ENCODE assay signal across 8 cellular contexts in genomic region chr21:33412439-33412831, GRCh38. TPM values are rescaled to one million over a fixed set of nuclear protein-coding genes. Genes with fewer than 3 reads are reported as not detected.
DNase-seq lines count a peak whose midpoint lies in the region; ATAC-seq, FAIRE-seq and TF ChIP-seq lines count a peak whose summit lies in the region.
"Not testable (repeated sequence)": the region's sequence is repeated elsewhere in the genome, so short reads cannot be mapped to it uniquely, and the experiment has no call there.

No MANE protein-coding gene starts in this region.

- H3K9me1 ChIP-seq in keratinocyte (ENCODE audit: control insufficient read depth, extremely low read depth, insufficient read depth, low read length): not testable (repeated sequence)

- peaks cover 52% of the 10 kb centered on the region for H3K4me1 ChIP-seq in Caco-2
- H3K4me1 ChIP-seq in colonic mucosa: peaks cover 21% of the 10 kb centered on the region
- peaks cover 14% of the 10 kb centered on the region for H3K4me1 ChIP-seq in keratinocyte (ENCODE audit: control insufficient read depth, extremely low read depth, insufficient read depth, low read length)
- H3K4me1 ChIP-seq in pancreas: peaks cover 0 to 20% (median 17%) of the 10 kb centered on the region in 3 donors
- peaks cover 5 to 67% (median 33%) of the 10 kb centered on the region in 5 donors for H3K4me1 ChIP-seq in subcutaneous abdominal adipose tissue (ENCODE audit: control insufficient read depth in 5 of 5, insufficient read depth in 5 of 5, low read length in 5 of 5)

- H3K4me1 Mint-ChIP-seq in Caco-2 (ENCODE audit: low read depth, unreplicated experiment) (peaks cover 38% of the 10 kb centered on the region), mesothelial cell of epicardium (peaks cover 34% of the 10 kb centered on the region)

- CTCF ChIA-PET in Caco-2 (lab: Charles Lee): interaction anchor here (0.6 to 3.1 kb wide), 8 partner anchors 18 to 216 kb away, joined by 3 to 32 read pairs (median 6); partner anchors contain the start of gene TMEM50B

- POLR2A ChIA-PET in Caco-2 (lab: Charles Lee): interaction anchor here (0.7 to 2.1 kb wide), 4 partner anchors 9 to 192 kb away, joined by 3 to 20 read pairs (median 6); partner anchors contain the start of genes IFNGR2 and TMEM50B

- H3K4me3 ChIP-seq in Caco-2 (ENCODE audit: low read depth, low read length); colonic mucosa; keratinocyte (ENCODE audit: control insufficient read depth in 2 of 3, extremely low read depth in 1 of 3, insufficient read depth in 2 of 3, low read depth in 1 of 3, low read length in 3 of 3); pancreas; subcutaneous abdominal adipose tissue (ENCODE audit: low read depth in 1 of 5, low read length in 5 of 5): not testable (repeated sequence)

- not testable (repeated sequence) for H4K20me1 ChIP-seq in keratinocyte (ENCODE audit: control insufficient read depth, extremely low read depth, insufficient read depth, low read length)

- not testable (repeated sequence) for BruUV-seq in Caco-2 (replicated peaks; lab: Mats Ljungman, UMichigan)

- H2AFZ ChIP-seq in keratinocyte (ENCODE audit: control insufficient read depth, low read length): not testable (repeated sequence)

- intact Hi-C loops in Caco-2 (cut with micrococcal nuclease; ENCODE audit: unreplicated experiment); colonic mucosa (cut with DNase I); pancreas (cut with DNase I): not testable (repeated sequence)

- not testable (repeated sequence) for ATAC-seq in pancreas

- H3K79me2 ChIP-seq in keratinocyte (ENCODE audit: control insufficient read depth, insufficient read depth, low read length): peaks cover 84% of the 10 kb centered on the region

- H3K9ac ChIP-seq in colonic mucosa (ENCODE audit: low read depth in 2 of 2, low read length in 2 of 2): peak overlapping the region in 1 of 2 donors; percentile 42
- H3K9ac ChIP-seq in keratinocyte (ENCODE audit: control insufficient read depth, extremely low read depth, insufficient read depth, low read length); subcutaneous abdominal adipose tissue (ENCODE audit: low read length in 5 of 5): not testable (repeated sequence)

- H3K9me3 Mint-ChIP-seq in Caco-2 (ENCODE audit: unreplicated experiment); mesothelial cell of epicardium: not testable (repeated sequence)

- H3K27ac ChIP-seq in 22Rv1: peak overlapping the region; percentile 95
- H3K27ac ChIP-seq in VCaP: peak overlapping the region; percentile 92
- H3K27ac ChIP-seq in colonic mucosa: peak overlapping the region; percentile 29
- peak overlapping the region; percentile 97 for H3K27ac ChIP-seq in keratinocyte (ENCODE audit: control insufficient read depth, insufficient read depth, low read length)
- peak overlapping the region in 3 of 4 donors; percentile 7 to 66 (median 57) for H3K27ac ChIP-seq in pancreas
- peak overlapping the region; percentile 46 for H3K27ac ChIP-seq in subcutaneous abdominal adipose tissue (ENCODE audit: low read depth, low read length)

- H3K27ac Mint-ChIP-seq in Caco-2 (ENCODE audit: unreplicated experiment): peak overlapping the region; percentile 93
- peak overlapping the region; percentile 91 for H3K27ac Mint-ChIP-seq in mesothelial cell of epicardium

- 75 to 76% methylated on average over 12 of the region's 12 CpGs for WGBS in pancreas, 2 donors

- H3K27me3 Mint-ChIP-seq in Caco-2 (ENCODE audit: insufficient read depth, unreplicated experiment); mesothelial cell of epicardium (ENCODE audit: low read depth): not testable (repeated sequence)

- H3K4me3 Mint-ChIP-seq in Caco-2 (ENCODE audit: unreplicated experiment): peak overlapping the region; percentile 64
- not testable (repeated sequence) for H3K4me3 Mint-ChIP-seq in mesothelial cell of epicardium

- not testable (repeated sequence) for DNase-seq in Caco-2; colonic mucosa; keratinocyte (ENCODE audit: low read depth, low spot score); mesothelial cell of epicardium (ENCODE audit: low spot score in 2 of 2, unreplicated experiment in 2 of 2); pancreas

- not testable (repeated sequence) for H3K27me3 ChIP-seq in Caco-2 (replicated peaks; ENCODE audit: control insufficient read depth, insufficient read depth, low read length); colonic mucosa; keratinocyte (ENCODE audit: control insufficient read depth, extremely low read depth, insufficient read depth, low read length); pancreas; subcutaneous abdominal adipose tissue (ENCODE audit: control insufficient read depth in 5 of 5, insufficient read depth in 4 of 5, low read length in 5 of 5)

- peaks cover 66% of the 10 kb centered on the region for H3K36me3 Mint-ChIP-seq in Caco-2 (ENCODE audit: insufficient read depth, unreplicated experiment)
- H3K36me3 Mint-ChIP-seq in mesothelial cell of epicardium: peaks cover 18% of the 10 kb centered on the region

- H3K4me2 ChIP-seq in keratinocyte (ENCODE audit: control insufficient read depth, extremely low read depth, insufficient read depth, low read depth, low read length): not testable (repeated sequence)

- dilution Hi-C loops in keratinocyte (cut with MboI; ENCODE audit: extremely low pct_ligation_motif_present, low sequenced_read_pairs): loop anchor here (10.0 kb wide), 1 partner anchor 58 kb away; no protein-coding TSS in a partner anchor

- not testable (repeated sequence) for FAIRE-seq in keratinocyte (lab: Jason Lieb, UNC); pancreas (lab: Jason Lieb, UNC)

- not testable (repeated sequence) for TF ChIP-seq CTCF in 22Rv1 (IDR thresholded peaks at IDR 0.05); Caco-2 (IDR thresholded peaks at IDR 0.05; ENCODE audit: insufficient read depth in 1 of 2, low read depth in 1 of 2, low read length in 1 of 2, severe bottlenecking in 1 of 2, unreplicated experiment in 1 of 2); VCaP (conservative IDR thresholded peaks at IDR 0.05); colonic mucosa (IDR thresholded peaks at IDR 0.05); keratinocyte (optimal IDR thresholded peaks at IDR 0.05 in 1 of 3, IDR thresholded peaks at IDR 0.05 in 1 of 3, conservative IDR thresholded peaks at IDR 0.05 in 1 of 3; ENCODE audit: extremely low read depth in 1 of 3, insufficient read depth in 2 of 3, low read length in 3 of 3); mesothelial cell of epicardium (IDR thresholded peaks at IDR 0.05; ENCODE audit: unreplicated experiment); pancreas (IDR thresholded peaks at IDR 0.05)

- not testable (repeated sequence) for H3K9me3 ChIP-seq in Caco-2; colonic mucosa; keratinocyte (ENCODE audit: control insufficient read depth, low read depth, low read length); pancreas; subcutaneous abdominal adipose tissue (ENCODE audit: control insufficient read depth in 5 of 5, low read length in 5 of 5)

- H3K36me3 ChIP-seq in Caco-2 (ENCODE audit: control insufficient read depth, insufficient read depth, low read length); colonic mucosa; pancreas: not testable (repeated sequence)
- H3K36me3 ChIP-seq in keratinocyte (ENCODE audit: control insufficient read depth in 2 of 2, extremely low read depth in 1 of 2, insufficient read depth in 2 of 2, low read length in 2 of 2): peaks cover 13 to 44% of the 10 kb centered on the region in 2 experiments
- H3K36me3 ChIP-seq in subcutaneous abdominal adipose tissue (ENCODE audit: control insufficient read depth in 5 of 5, insufficient read depth in 5 of 5, low read length in 5 of 5): peaks cover 9 to 52% (median 35%) of the 10 kb centered on the region in 5 donors

RNA-seq across cellular contexts. Expression of gene IFNGR2, which starts 9.2 kb away (rescaled TPM):
- total RNA-seq in Caco-2 (2022) (47.0 and 56.9 TPM in 2 replicates), colonic mucosa (100 to 1,000 TPM in 1 of 2 donors, 10 to 100 TPM in 1; 53.7 to 128 TPM), mesothelial cell of epicardium (57.9 to 63.4 TPM (median 59.6 TPM) in 3 replicates), pancreas (10 to 100 TPM; 10.1 to 56.5 (median 15.2) TPM)
- polyA plus RNA-seq in keratinocyte (89.5 to 102 TPM (median 94.3 TPM) in 3 replicates), pancreas (10 to 100 TPM; 23.6 to 31.4 TPM)
- polyA plus RNA-seq in keratinocyte (2011; ENCODE audit: low read depth): 46.2 TPM
- 74.7 and 115 TPM in 2 replicates for polyA plus RNA-seq in keratinocyte (2011; cell fraction: cytosol; rRNA removed)
- polyA plus RNA-seq in keratinocyte (2011; cell fraction: nucleus; rRNA removed): 47.4 and 54.2 TPM in 2 replicates
- 53.2 and 71.8 TPM in 2 replicates for polyA plus RNA-seq in keratinocyte (2012; ENCODE audit: low replicate concordance)
- polyA minus RNA-seq in keratinocyte: 73.7 to 112 TPM (median 83.4 TPM) in 3 replicates
- 72.5 TPM for polyA minus RNA-seq in keratinocyte (2011; cell fraction: cytosol; rRNA and poly(A)+ RNA removed)
- polyA minus RNA-seq in keratinocyte (2011; cell fraction: nucleus; rRNA and poly(A)+ RNA removed): 18.8 and 33.4 TPM in 2 replicates

Comparison
In these comparisons a context has a peak if more than half of its experiments do, and no peak if none do; other contexts are left out.
1. H3K27ac ChIP-seq: peak in every context shown above with its lines; median percentile 97 in keratinocyte; 95 in 22Rv1; 92 in VCaP; 57 in pancreas; 46 in subcutaneous abdominal adipose tissue; 29 in colonic mucosa.